1 cellular context compared by ENCODE assay signal in genomic region chr21:14290584-14290983, GRCh38.
TF ChIP-seq lines count a peak whose summit lies in the region.

No MANE protein-coding gene starts in this region.

TF ChIP-seq in K562, 482 proteins besides CTCF, POLR2A, EP300 and RAD21 (continued from another document and continues in another):
- TF ChIP-seq RERE (CRISPR knock-in tag; IDR thresholded peaks at IDR 0.05; ENCODE audit: borderline replicate concordance) (no peak), MBD2 (IDR thresholded peaks at IDR 0.05; ENCODE audit: borderline replicate concordance, low read depth) (no peak), CEBPB (tag; IDR thresholded peaks at IDR 0.05) (no peak), USF1 (CRISPR knock-in tag; IDR thresholded peaks at IDR 0.05) (no peak), ZNF780A (CRISPR knock-in tag; IDR thresholded peaks at IDR 0.05) (no peak), FOSL1 (tag; conservative IDR thresholded peaks at IDR 0.05) (peak; percentile 43; the same call in 1 of the 2 replicates), JUND (IDR thresholded peaks at IDR 0.05; ENCODE audit: borderline replicate concordance, low read depth, low read length) (no peak; the same call in 1 of the 2 replicates), JUND (tag; IDR thresholded peaks at IDR 0.05; ENCODE audit: borderline replicate concordance, low read depth, low read length) (peak; percentile 46; the same call in 1 of the 3 replicates), NFE2L1 (tag; IDR thresholded peaks at IDR 0.05; ENCODE audit: borderline replicate concordance, low read depth) (peak; percentile 75), TFAP4 (CRISPR knock-in tag; IDR thresholded peaks at IDR 0.05; ENCODE audit: borderline replicate concordance) (no peak), L3MBTL2 (IDR thresholded peaks at IDR 0.05) (peak; percentile 68), HMG20B (CRISPR knock-in tag; IDR thresholded peaks at IDR 0.05) (no peak), HES1 (IDR thresholded peaks at IDR 0.05; ENCODE audit: low read depth) (no peak), DPF2 (IDR thresholded peaks at IDR 0.05) (0 out of 2 replicates have a peak, but pooled peaks have one; percentile 22), HNRNPH1 (optimal IDR thresholded peaks at IDR 0.05; ENCODE audit: low read depth, low read length) (no peak), ZNF41 (CRISPR knock-in tag; conservative IDR thresholded peaks at IDR 0.05) (no peak), NFYB (IDR thresholded peaks at IDR 0.05; ENCODE audit: extremely low read depth, insufficient read length) (no peak), ZNF592 (IDR thresholded peaks at IDR 0.05) (peak; percentile 43; the same call in 1 of the 2 replicates), CBX1 (IDR thresholded peaks at IDR 0.05; ENCODE audit: low read depth) (no peak), ZNF143 (CRISPR knock-in tag; IDR thresholded peaks at IDR 0.05) (no peak), KAT7 (CRISPR knock-in tag; IDR thresholded peaks at IDR 0.05; ENCODE audit: borderline replicate concordance) (no peak), ZNF57 (CRISPR knock-in tag; IDR thresholded peaks at IDR 0.05) (no peak), MGA (IDR thresholded peaks at IDR 0.05) (peak; percentile 34; the same call in 1 of the 2 replicates), FIP1L1 (IDR thresholded peaks at IDR 0.05; ENCODE audit: low read depth, low read length, poor library complexity, severe bottlenecking) (no peak), ETS1 (conservative IDR thresholded peaks at IDR 0.05; ENCODE audit: control insufficient read depth, low read depth, low read length) (no peak), RBM14 (IDR thresholded peaks at IDR 0.05; ENCODE audit: borderline replicate concordance, insufficient read depth, low read depth, low read length) (no peak)
